In genomic region chr21:45366931-45367401, GRCh38 we compare ENCODE assay signal across 9 cellular contexts. TPM values are rescaled to one million over a fixed set of nuclear protein-coding genes. Genes with fewer than 3 reads are reported as not detected.
A peak's percentile ranks its signal among the peaks of the same experiment; 100 is the strongest.
DNase-seq lines count a peak whose midpoint lies in the region; ATAC-seq and FAIRE-seq lines count a peak whose summit lies in the region.
"Had no signal": no experiment of that assay in that cellular context is flagged by ENCODE, and none has a peak within 500 bp of the region (broad histone marks: within the 10 kb centered on the region; RNA-seq: fewer than 3 reads in every experiment).

No MANE protein-coding gene starts in this region.

- intact Hi-C loops in right cardiac atrium (cut with DNase I): no loop called here

- H3K4me3 ChIP-seq in right cardiac atrium (ENCODE audit: low read length) (no peak overlapping the region), skin epidermis (no peak overlapping the region)

- DNase-seq in GM04504 (ENCODE audit: low read depth) (peak; percentile 91), amniotic epithelial cell (ENCODE audit: low read depth) (peak; percentile 97), right cardiac atrium (peak; percentile 85 to 89 (median 89)), dedifferentiated amniotic fluid mesenchymal stem cell (ENCODE audit: extremely low spot score) (no peak), GM19239 (ENCODE audit: insufficient read length, low spot score) (no peak), NOMO-1 treated with dmso at 0.1 percent for 144 hours (lab: John Stamatoyannopoulos, UW; ENCODE audit: unreplicated experiment) (no peak)
- DNase-seq: NCI-H146 had no signal

- H3K4me1 ChIP-seq in right cardiac atrium (ENCODE audit: control insufficient read depth, insufficient read depth, low read length): peaks cover 9% of the 10 kb centered on the region

- FAIRE-seq in GM19239 (lab: Jason Lieb, UNC): no peak

- no peaks in the 10 kb centered on the region for H3K9me3 ChIP-seq in right cardiac atrium (ENCODE audit: control insufficient read depth, low read length)

- ATAC-seq in right cardiac atrium (peak; percentile 60 to 73), HG02884 (IDR thresholded peaks at IDR 0.05; ENCODE audit: unreplicated experiment) (no peak)

- no peaks in the 10 kb centered on the region for H3K27me3 ChIP-seq in right cardiac atrium (ENCODE audit: control insufficient read depth, insufficient read depth)

- no peak overlapping the region for H3K27ac ChIP-seq in right cardiac atrium (ENCODE audit: low read length)
- peak overlapping the region in 16 of 21 experiments; percentile 1 to 94 (median 60) for H3K27ac ChIP-seq in skin epidermis

- WGBS in right cardiac atrium: 53% methylated on average over 14 of the region's 14 CpGs

RNA-seq across cellular contexts. Expression of gene COL18A1, which starts 38.0 kb away (rescaled TPM):
- 100 to 1,000 TPM in 1 of 4 donors, 10 to 100 TPM in 3; 63.5 to 134 (median 84.6) TPM for total RNA-seq in right cardiac atrium
- polyA plus RNA-seq in right cardiac atrium: 52.3 TPM

Comparison
In these comparisons a context has a peak if more than half of its experiments do, and no peak if none do; other contexts are left out.
1. DNase-seq: peak in GM04504 (single experiment), amniotic epithelial cell (single experiment) and right cardiac atrium (3 of 3); none in dedifferentiated amniotic fluid mesenchymal stem cell (single experiment), GM19239 (single experiment) and NOMO-1 treated with dmso at 0.1 percent for 144 hours (single experiment).